ENCODE assay signal across 8 cellular contexts in the genomic region with DNA sequence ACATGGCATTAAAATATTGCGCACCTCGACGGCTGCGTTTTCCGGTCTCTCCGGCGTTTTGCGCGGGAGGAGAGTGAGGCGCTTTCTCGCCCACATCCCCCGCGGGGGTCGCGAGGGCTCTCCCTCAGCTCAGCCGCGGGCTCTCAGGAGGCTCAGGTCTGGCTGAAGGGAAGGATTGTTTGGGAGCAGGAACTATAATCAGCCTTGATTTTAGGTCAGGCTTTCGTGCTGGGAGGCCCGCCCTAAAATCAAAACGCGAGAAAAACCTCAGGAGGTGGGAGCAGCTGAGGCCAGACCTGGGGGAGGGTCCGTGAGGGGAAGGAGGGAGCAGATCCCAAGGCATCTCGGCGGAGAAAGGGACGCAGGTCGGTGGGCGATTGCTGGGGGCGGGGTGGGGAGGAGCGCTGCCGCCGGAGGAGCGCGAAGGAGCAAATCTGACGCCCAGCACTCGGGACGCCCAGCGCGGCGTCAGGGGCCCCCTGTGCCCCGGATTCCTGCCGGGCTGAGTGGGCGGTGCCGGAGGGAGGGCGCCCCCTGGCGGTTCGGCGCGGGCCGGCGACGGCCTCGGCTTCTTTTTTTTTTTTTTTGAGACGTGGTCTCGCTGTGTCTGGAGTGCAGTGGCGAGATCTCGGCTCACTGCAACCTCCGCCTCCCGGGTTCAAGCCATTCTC. TPM values are rescaled to one million over a fixed set of nuclear protein-coding genes. Genes with fewer than 3 reads are reported as not detected.
A peak's percentile ranks its signal among the peaks of the same experiment; 100 is the strongest.
DNase-seq lines count a peak whose midpoint lies in the region; ATAC-seq lines count a peak whose summit lies in the region.

No MANE protein-coding gene starts in this region.

- peak; percentile 61 for ATAC-seq in GM19452 (IDR thresholded peaks at IDR 0.05; ENCODE audit: unreplicated experiment)
- ATAC-seq in GM19467 (IDR thresholded peaks at IDR 0.05; ENCODE audit: unreplicated experiment) = no peak

- no peaks in the 10 kb centered on the region for H3K9me3 ChIP-seq in esophagus (ENCODE audit: control insufficient read depth in 2 of 2, insufficient read depth in 1 of 2, low read depth in 1 of 2, low read length in 1 of 2)
- H3K9me3 ChIP-seq in mucosa of rectum (ENCODE audit: control insufficient read depth in 2 of 2, low read length in 2 of 2) = no peaks in the 10 kb centered on the region

- DNase-seq in NOMO-1 (lab: John Stamatoyannopoulos, UW; ENCODE audit: unreplicated experiment in 2 of 2) (peak; percentile 66 to 76), activated T-cell treated with anti-CD3 and anti-CD28 coated beads for 24 hours (ENCODE audit: low read depth) (peak; percentile 75)
- DNase-seq in stimulated activated CD8-positive, alpha-beta memory T cell treated with anti-CD3 and anti-CD28 coated beads, Interleukin-4, amount 100 ng/mL, for 24 hours (ENCODE audit: low read depth) = peak; percentile 71

- H3K4me1 ChIP-seq in ACC112 (ENCODE audit: control insufficient read depth, insufficient read depth, low read length, unreplicated experiment) (no peaks in the 10 kb centered on the region), esophagus (ENCODE audit: control insufficient read depth in 2 of 2, insufficient read depth in 2 of 2, low read length in 1 of 2) (peaks cover 0 to 2% of the 10 kb centered on the region in 2 donors), mucosa of rectum (ENCODE audit: control insufficient read depth in 2 of 2, insufficient read depth in 2 of 2, low read length in 2 of 2) (peaks cover 2 to 7% of the 10 kb centered on the region in 2 donors)

- H3K27me3 ChIP-seq in ACC112 (ENCODE audit: insufficient read depth, low read length) (no peaks in the 10 kb centered on the region), esophagus (ENCODE audit: control insufficient read depth in 1 of 2, insufficient read depth in 2 of 2, low read length in 2 of 2) (no peaks in the 10 kb centered on the region), mucosa of rectum (ENCODE audit: control insufficient read depth in 2 of 2, insufficient read depth in 2 of 2, low read length in 2 of 2) (no peaks in the 10 kb centered on the region)

- peak overlapping the region; percentile 47 to 65 for H3K9ac ChIP-seq in mucosa of rectum (ENCODE audit: low read depth in 1 of 2, low read length in 2 of 2)

- H3K36me3 ChIP-seq in ACC112 (ENCODE audit: insufficient read depth, low read length) (no peaks in the 10 kb centered on the region), esophagus (ENCODE audit: control insufficient read depth in 2 of 2, insufficient read depth in 2 of 2, low read length in 1 of 2) (no peaks in the 10 kb centered on the region), mucosa of rectum (ENCODE audit: control insufficient read depth in 2 of 2, insufficient read depth in 2 of 2, low read length in 2 of 2) (no peaks in the 10 kb centered on the region)

- no peak overlapping the region for H3K27ac ChIP-seq in ACC112 (ENCODE audit: low read depth, low read length)
- H3K27ac ChIP-seq in esophagus (ENCODE audit: low read depth in 2 of 2, low read length in 1 of 2) = peak overlapping the region in 1 of 2 donors; percentile 48
- H3K27ac ChIP-seq in mucosa of rectum (ENCODE audit: low read depth in 2 of 2, low read length in 2 of 2) = peak overlapping the region; percentile 32 to 44

- H3K4me3 ChIP-seq in ACC112 (ENCODE audit: low read depth, low read length) (peak overlapping the region; percentile 80), esophagus (ENCODE audit: low read depth in 1 of 2, low read length in 2 of 2) (peak overlapping the region; percentile 22 to 45), mucosa of rectum (ENCODE audit: low read length in 2 of 2) (peak overlapping the region; percentile 59 to 63)

- WGBS in esophagus, 2 donors = 3 to 4% methylated on average over 41 to 58 of the region's 58 CpGs

- no peaks in the 10 kb centered on the region for H3K79me2 ChIP-seq in ACC112 (ENCODE audit: control insufficient read depth, insufficient read depth, low read length, unreplicated experiment)

- H2AFZ ChIP-seq in ACC112 (ENCODE audit: low read length, unreplicated experiment) = peak overlapping the region; percentile 79

RNA-seq across cellular contexts. Expression of gene RNF130, which starts 18.7 kb away (rescaled TPM):
- 10 to 100 TPM in 1 of 2 donors, 1 to 10 TPM in 1; 6.1 to 13.2 TPM for polyA plus RNA-seq in esophagus
